Comparison of ENCODE assay signal across 1 cellular context in genomic region chr11:76781046-76781801, GRCh38.
TF ChIP-seq lines count a peak whose summit lies in the region.

No MANE protein-coding gene starts in this region.

TF ChIP-seq in liver, 16 proteins besides CTCF, POLR2A, EP300 and RAD21 (continued from another document):
- peak in 1 of 2 donors; percentile 11 for TF ChIP-seq GABPA (IDR thresholded peaks at IDR 0.05 in 1 of 2, conservative IDR thresholded peaks at IDR 0.05 in 1 of 2)
- TF ChIP-seq HNF4A (conservative IDR thresholded peaks at IDR 0.05) = peak; percentile 51 to 52
- peak; percentile 55 to 60 for TF ChIP-seq RXRA (IDR thresholded peaks at IDR 0.05)
- peak; percentile 62 for TF ChIP-seq REST (IDR thresholded peaks at IDR 0.05)
